In the genomic region with DNA sequence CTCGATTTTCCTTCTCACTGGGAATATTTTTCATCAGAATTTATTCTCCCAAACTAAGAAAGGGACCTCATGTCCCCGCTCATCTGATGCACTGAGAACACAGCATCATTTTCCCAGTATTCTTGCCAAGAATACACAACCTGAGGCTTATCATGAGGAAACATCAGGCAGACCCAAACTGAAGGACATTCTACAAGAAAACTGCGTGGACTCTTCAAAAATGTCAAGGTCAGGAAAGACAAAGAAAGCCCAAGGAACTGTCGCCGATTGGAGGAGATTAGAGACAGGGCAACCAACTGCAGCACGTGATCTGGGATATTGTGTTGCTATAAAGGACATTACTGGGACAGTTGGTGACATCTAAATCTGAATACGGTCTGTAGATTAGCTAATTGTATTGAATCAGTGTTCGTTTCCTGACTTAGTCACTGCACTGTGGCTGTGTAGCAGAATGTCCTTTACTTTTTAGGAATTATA, we compare ENCODE assay signal across 7 cellular contexts.
A peak's percentile ranks its signal among the peaks of the same experiment; 100 is the strongest.
DNase-seq lines count a peak whose midpoint lies in the region; ATAC-seq and TF ChIP-seq lines count a peak whose summit lies in the region.

No MANE protein-coding gene starts in this region.

- no peak for TF ChIP-seq POLR2A in Peyer's patch (IDR thresholded peaks at IDR 0.05)
- TF ChIP-seq POLR2A in testis (IDR thresholded peaks at IDR 0.05), result no peak

- 6% methylated on average over 8 of the region's 8 CpGs for WGBS in testis, 2 donors

- H3K4me3 ChIP-seq in Peyer's patch (no peak overlapping the region), mucosa of rectum (ENCODE audit: low read length in 2 of 2) (no peak overlapping the region), testis (peak overlapping the region in 1 of 2 donors; percentile 49)

- TF ChIP-seq CTCF in Peyer's patch (IDR thresholded peaks at IDR 0.05) (no peak), testis (IDR thresholded peaks at IDR 0.05) (no peak)

- ATAC-seq in GM18519 (IDR thresholded peaks at IDR 0.05; ENCODE audit: low FRiP score, unreplicated experiment), result no peak

- H3K36me3 ChIP-seq in Peyer's patch (no peaks in the 10 kb centered on the region), mucosa of rectum (ENCODE audit: control insufficient read depth in 2 of 2, insufficient read depth in 2 of 2, low read length in 2 of 2) (no peaks in the 10 kb centered on the region), testis (ENCODE audit: low read depth, missing control alignments) (no peaks in the 10 kb centered on the region)

- intact Hi-C loops in testis (cut with DNase I; ENCODE audit: low total_unique reads), result loop anchor here (5.0 kb wide), 1 partner anchor 214 kb away; the partner anchor contains the start of gene RRBP1

- H3K27ac ChIP-seq in Peyer's patch (peak overlapping the region; percentile 38 to 81 (median 60)), mucosa of rectum (ENCODE audit: low read depth in 2 of 2, low read length in 2 of 2) (peak overlapping the region; percentile 56 to 70), testis (peak overlapping the region; percentile 55 to 84)

- H3K27me3 ChIP-seq in Peyer's patch (no peaks in the 10 kb centered on the region), mucosa of rectum (ENCODE audit: control insufficient read depth in 2 of 2, insufficient read depth in 2 of 2, low read length in 2 of 2) (no peaks in the 10 kb centered on the region), testis (no peaks in the 10 kb centered on the region)

- H3K9me3 ChIP-seq in Peyer's patch (no peaks in the 10 kb centered on the region), mucosa of rectum (ENCODE audit: control insufficient read depth in 2 of 2, low read length in 2 of 2) (no peaks in the 10 kb centered on the region), testis (no peaks in the 10 kb centered on the region)

- peaks cover 0 to 23% (median 2%) of the 10 kb centered on the region in 4 donors for H3K4me1 ChIP-seq in Peyer's patch
- peaks cover 4 to 12% of the 10 kb centered on the region in 2 donors for H3K4me1 ChIP-seq in mucosa of rectum (ENCODE audit: control insufficient read depth in 2 of 2, insufficient read depth in 2 of 2, low read length in 2 of 2)
- H3K4me1 ChIP-seq in testis, result peaks cover 24% of the 10 kb centered on the region

- peak overlapping the region in 1 of 2 donors; percentile 23 for H3K9ac ChIP-seq in mucosa of rectum (ENCODE audit: low read depth in 1 of 2, low read length in 2 of 2)

- DNase-seq in Peyer's patch (peak in 1 of 3 donors; percentile 41), dermis blood vessel endothelial cell (peak; percentile 89), testis (no peak), NCI-H748 (lab: John Stamatoyannopoulos, UW; ENCODE audit: unreplicated experiment) (no peak), SW480 (ENCODE audit: low spot score) (no peak)
